In genomic region chr11:49206999-49207398, GRCh38 we compare ENCODE assay signal across 12 cellular contexts. TPM values are rescaled to one million over a fixed set of nuclear protein-coding genes. Genes with fewer than 3 reads are reported as not detected.
"Had no signal": no experiment of that assay in that cellular context is flagged by ENCODE, and none has a peak within 500 bp of the region (broad histone marks: within the 10 kb centered on the region; RNA-seq: fewer than 3 reads in every experiment).

No MANE protein-coding gene starts in this region.

RNA-seq across cellular contexts. Expression of gene FOLH1, which starts 1.4 kb away (rescaled TPM):
- total RNA-seq: activated B cell treated with CpG ODN at 0.5 μM for 24 hours; activated CD4-positive, alpha-beta memory T cell treated with anti-CD3 and anti-CD28 coated beads for 36 hours; activated naive CD4-positive, alpha-beta T cell treated with anti-CD3 and anti-CD28 coated beads for 36 hours; activated naive CD4-positive, alpha-beta T cell treated with anti-CD3 and anti-CD28 coated beads, Interleukin-2, amount 50 U/mL, for 72 hours; activated T-cell treated with anti-CD3 and anti-CD28 coated beads, Interleukin-2, amount 50 U/mL, for 4 hours; activated T-helper 1 cell treated with anti-CD3 and anti-CD28 coated beads, Interleukin-12 subunit alpha, Interleukin-12 subunit beta, Interleukin-2, Interleukin-4 antibody, amounts not matched to agents 30 ng/mL and 10 ng/mL and 1 ng/mL, durations not matched to agents 14 hours and 24 hours and 36 hours; K562; MCF 10A; OCI-LY7; PC-9; T-cell; T-helper 17 cell had no signal
